Comparison of ENCODE assay signal across 8 cellular contexts in genomic region chr16:81004646-81005353, GRCh38. TPM values are rescaled to one million over a fixed set of nuclear protein-coding genes. Genes with fewer than 3 reads are reported as not detected.
DNase-seq lines count a peak whose midpoint lies in the region; ATAC-seq, FAIRE-seq and TF ChIP-seq lines count a peak whose summit lies in the region.

No MANE protein-coding gene starts in this region.

- peak; percentile 52 for DNase-seq in COR-L47 (lab: John Stamatoyannopoulos, UW)
- peak; percentile 10 for DNase-seq in H54 (ENCODE audit: insufficient read length, low spot score)
- DNase-seq in NT2/D1 (ENCODE audit: low read depth, low spot score) = no peak
- no peak for DNase-seq in GM12878 (ENCODE audit: low read depth, low spot score)
- no peak for DNase-seq in left lung
- peak in 6 of 49 donors; percentile 4 to 57 (median 18) for DNase-seq in substantia nigra (lab: John Stamatoyannopoulos, UW)
- no peak for DNase-seq in HuH-7.5 (ENCODE audit: low spot score)

- H3K36me3 ChIP-seq in NT2/D1 (ENCODE audit: insufficient read depth, insufficient read length, low read length) (peaks cover 19% of the 10 kb centered on the region), GM12878 (ENCODE audit: control insufficient read depth in 2 of 2, insufficient read depth in 2 of 2, low read length in 1 of 2) (0 out of 4 replicates have a peak, but pooled peaks cover 0 to 2% of the 10 kb centered on the region in 2 experiments), left lung (no peaks in the 10 kb centered on the region)

- H3K4me1 ChIP-seq in NT2/D1 (ENCODE audit: insufficient read depth, insufficient read length) = no peaks in the 10 kb centered on the region
- peaks cover 9% of the 10 kb centered on the region for H3K4me1 ChIP-seq in GM12878 (ENCODE audit: control insufficient read depth, insufficient read depth, low read length)
- peaks cover 22 to 36% of the 10 kb centered on the region in 2 donors for H3K4me1 ChIP-seq in left lung

- TF ChIP-seq EP300 in GM12878 (IDR thresholded peaks at IDR 0.05; ENCODE audit: borderline replicate concordance in 1 of 2, control insufficient read depth in 1 of 2, low read depth in 2 of 2, low read length in 2 of 2) = no peak

- peak; percentile 33 to 51 (median 49) for TF ChIP-seq CTCF in GM12878 (IDR thresholded peaks at IDR 0.05 in 2 of 3, conservative IDR thresholded peaks at IDR 0.05 in 1 of 3; ENCODE audit: control insufficient read depth in 2 of 3, extremely low read depth in 1 of 3, insufficient read depth in 1 of 3, low read depth in 3 of 3, low read length in 3 of 3)
- peak; percentile 67 to 80 for TF ChIP-seq CTCF in left lung (IDR thresholded peaks at IDR 0.05)

- in situ Hi-C loops in GM12878 (cut with MboI) = no loop called here

- H3K4me2 ChIP-seq in GM12878 (ENCODE audit: control insufficient read depth, insufficient read depth) = peak overlapping the region; percentile 48

- RAD21 ChIA-PET in GM12878 (lab: Charles Lee; ENCODE audit: unreplicated experiment) = interaction anchor here (0.7 to 1.9 kb wide), 7 partner anchors 8 to 80 kb away, joined by 3 to 9 read pairs (median 3); partner anchors contain the start of genes ATMIN and C16orf46

- CTCF ChIA-PET in GM12878 (lab: Yijun Ruan, JAX) = interaction anchor here (0.6 to 5.1 kb wide), 13 partner anchors 11 to 145 kb away, joined by 3 to 67 read pairs (median 5); partner anchors contain the start of genes ATMIN and C16orf46

- H3K27ac ChIP-seq in GM12878 (ENCODE audit: control insufficient read depth, insufficient read depth) = peak overlapping the region; percentile 40
- H3K27ac ChIP-seq in left lung = peak overlapping the region; percentile 13 to 57
- peak overlapping the region; percentile 45 for H3K27ac ChIP-seq in substantia nigra (ENCODE audit: low read depth, low read length, poor library complexity, severe bottlenecking)

- POLR2A ChIA-PET in GM12878 (lab: Charles Lee) = interaction anchor here (0.6 to 4.2 kb wide), 4 partner anchors 30 to 749 kb away, joined by 3 to 25 read pairs (median 5); partner anchors contain the start of genes ATMIN and C16orf46

- no peaks in the 10 kb centered on the region for H4K20me1 ChIP-seq in GM12878 (ENCODE audit: control insufficient read depth, insufficient read depth)

- no peak for FAIRE-seq in H54 (lab: Jason Lieb, UNC)
- no peak for FAIRE-seq in GM12878 (lab: Jason Lieb, UNC)

- BruUV-seq in GM12878 (replicated peaks; lab: Mats Ljungman, UMichigan) = no TSS peak

- H3K27me3 ChIP-seq in NT2/D1 (ENCODE audit: insufficient read depth, insufficient read length) (no peaks in the 10 kb centered on the region), GM12878 (replicated peaks in 1 of 2; ENCODE audit: control insufficient read depth in 2 of 2, insufficient read depth in 2 of 2, low read length in 1 of 2) (no peaks in the 10 kb centered on the region), left lung (no peaks in the 10 kb centered on the region)

- intact Hi-C loops in GM12878 (cut with micrococcal nuclease; ENCODE audit: unreplicated experiment) (loop anchor here (10.0 kb wide), 3 partner anchors 310 to 1650 kb away; partner anchors contain the start of gene GAN), left lung (cut with DNase I) (no loop called here)

- H3K4me3 ChIP-seq in NT2/D1 (ENCODE audit: insufficient read length, low read depth) = peak overlapping the region; percentile 3
- peak overlapping the region; percentile 59 for H3K4me3 ChIP-seq in GM12878
- H3K4me3 ChIP-seq in left lung = peak overlapping the region; percentile 2 to 79

- H3K9me3 ChIP-seq in NT2/D1 (ENCODE audit: insufficient read depth, low read length) (no peaks in the 10 kb centered on the region), GM12878 (replicated peaks; ENCODE audit: control insufficient read depth, insufficient read depth, low read length) (no peaks in the 10 kb centered on the region; the same call in 2 of the 3 replicates), left lung (no peaks in the 10 kb centered on the region)

- H2AFZ ChIP-seq in GM12878 (ENCODE audit: control insufficient read depth, low read depth, low read length) = no peak overlapping the region

- SMC1A ChIA-PET in GM12878 (lab: Charles Lee; ENCODE audit: uncharacterized antibody, unreplicated experiment) = interaction anchor here (0.5 to 2.0 kb wide), 12 partner anchors 10 to 731 kb away, joined by 3 to 16 read pairs (median 4); partner anchors contain the start of gene GAN

- TF ChIP-seq RAD21 in GM12878 (IDR thresholded peaks at IDR 0.05; ENCODE audit: insufficient read depth, low read depth, low read length) = peak; percentile 35; the same call in 1 of the 2 replicates

- peak overlapping the region; percentile 53 for H3K9ac ChIP-seq in NT2/D1 (ENCODE audit: insufficient read length, low read depth)
- peak overlapping the region; percentile 34 for H3K9ac ChIP-seq in GM12878 (ENCODE audit: control insufficient read depth, insufficient read depth, low read length)

- ATAC-seq in GM12878 = peak; percentile 34
- ATAC-seq in left lung = no peak
- no peak for ATAC-seq in HG03432 (IDR thresholded peaks at IDR 0.05; ENCODE audit: unreplicated experiment)

- TF ChIP-seq POLR2A in H54 (IDR thresholded peaks at IDR 0.05; ENCODE audit: low read depth, low read length) = no peak
- no peak for TF ChIP-seq POLR2A in GM12878 (IDR thresholded peaks at IDR 0.05; ENCODE audit: low read depth, low read length)

- H3K79me2 ChIP-seq in GM12878 (ENCODE audit: control insufficient read depth, insufficient read depth, low read length) = peaks cover 89% of the 10 kb centered on the region

- 9% methylated on average over 14 of the region's 14 CpGs for WGBS in GM12878 (ENCODE audit: insufficient coverage, insufficient replicate concordance, low lambda C conversion rate, missing lambda C conversion rate)

RNA-seq across cellular contexts. Expression of gene CMC2, which starts 1.9 kb away (rescaled TPM):
- 40.0 and 40.4 TPM in 2 replicates for total RNA-seq in GM12878 (2013; cell fraction: nucleolus; rRNA removed)
- total RNA-seq in GM12878 (2014; rRNA removed) (87.8 and 104 TPM in 2 replicates), GM12878 (2014; rRNA removed; fragmentation: Illumina TruSeq; extraction: Trizol) (62.5 and 62.8 TPM in 2 replicates), GM12878 (2021) (79.8 and 87.8 TPM in 2 replicates), left lung (10 to 100 TPM; 46.2 to 52.1 TPM)
- polyA plus RNA-seq in GM12878 (2011; ENCODE audit: low read depth) = 49.4 TPM
- polyA plus RNA-seq in GM12878 (2011; rRNA removed) (236 and 293 TPM in 2 replicates), GM12878 (2014; fragmentation: Illumina TruSeq; extraction: Trizol) (86.8 and 93.5 TPM in 2 replicates), GM12878 (2014; fragmentation: Nextera tagmentation; extraction: Ambion mirVana) (100 to 1,000 TPM; 248 to 251 TPM), GM12878 (2014; rRNA removed) (97.1 and 117 TPM in 2 replicates), GM12878 (2016; fragmentation: Nextera tagmentation; extraction: Ambion mirVana) (100 to 1,000 TPM; 217 to 223 TPM)
- polyA plus RNA-seq in GM12878 (2011; cell fraction: cytosol; rRNA removed) = 178 and 184 TPM in 2 replicates
- 97.1 and 105 TPM in 2 replicates for polyA plus RNA-seq in GM12878 (2011; cell fraction: nucleus; rRNA removed)
- polyA plus RNA-seq in GM12878 (2012) = 76.8 and 82.9 TPM in 2 replicates
- polyA minus RNA-seq in GM12878 (2011; rRNA and poly(A)+ RNA removed) = 56.1 and 61.9 TPM in 2 replicates
- polyA minus RNA-seq in GM12878 (2011; cell fraction: cytosol; rRNA and poly(A)+ RNA removed) = 27.7 and 36.4 TPM in 2 replicates
- 34.9 and 46.2 TPM in 2 replicates for polyA minus RNA-seq in GM12878 (2011; cell fraction: nucleus; rRNA and poly(A)+ RNA removed)

RNA-seq across cellular contexts. Expression of gene CENPN, which starts 2.2 kb away (rescaled TPM):
- total RNA-seq in GM12878 (2013; cell fraction: nucleolus; rRNA removed) = 12.1 and 18.8 TPM in 2 replicates
- 39.8 and 40.2 TPM in 2 replicates for total RNA-seq in GM12878 (2014; rRNA removed)
- total RNA-seq in GM12878 (2014; rRNA removed; fragmentation: Illumina TruSeq; extraction: Trizol) = 48.8 and 49.8 TPM in 2 replicates
- 43.7 and 44.6 TPM in 2 replicates for total RNA-seq in GM12878 (2021)
- polyA plus RNA-seq in GM12878 (2011; ENCODE audit: low read depth) = 35.5 TPM
- 63.9 and 97.4 TPM in 2 replicates for polyA plus RNA-seq in GM12878 (2011; rRNA removed)
- polyA plus RNA-seq in GM12878 (2011; cell fraction: cytosol; rRNA removed) = 29.9 and 43.4 TPM in 2 replicates
- polyA plus RNA-seq in GM12878 (2011; cell fraction: nucleus; rRNA removed) = 29.7 and 34.5 TPM in 2 replicates
- 25.2 and 70.0 TPM in 2 replicates for polyA plus RNA-seq in GM12878 (2012)
- polyA plus RNA-seq in GM12878 (2014; fragmentation: Illumina TruSeq; extraction: Trizol) = 68.9 and 76.4 TPM in 2 replicates
- polyA plus RNA-seq in GM12878 (2014; fragmentation: Nextera tagmentation; extraction: Ambion mirVana) = 100 to 1,000 TPM; 134 to 143 TPM
- polyA plus RNA-seq in GM12878 (2014; rRNA removed) = 31.2 and 74.1 TPM in 2 replicates
- 10 to 100 TPM; 64.8 to 73.7 TPM for polyA plus RNA-seq in GM12878 (2016; fragmentation: Nextera tagmentation; extraction: Ambion mirVana)
- polyA minus RNA-seq in GM12878 (2011; rRNA and poly(A)+ RNA removed) = 35.3 and 46.3 TPM in 2 replicates
- polyA minus RNA-seq in GM12878 (2011; cell fraction: cytosol; rRNA and poly(A)+ RNA removed) = 18.8 and 25.5 TPM in 2 replicates
- polyA minus RNA-seq in GM12878 (2011; cell fraction: nucleus; rRNA and poly(A)+ RNA removed) = 11.5 and 28.3 TPM in 2 replicates
- 10 to 100 TPM; 12.3 to 14.7 TPM for total RNA-seq in left lung

RNA-seq across cellular contexts. Expression of gene ATMIN, which starts 30.8 kb away (rescaled TPM):
- 15.5 and 18.6 TPM in 2 replicates for total RNA-seq in GM12878 (2013; cell fraction: nucleolus; rRNA removed)
- total RNA-seq in GM12878 (2014; rRNA removed) (23.5 and 24.6 TPM in 2 replicates), GM12878 (2014; rRNA removed; fragmentation: Illumina TruSeq; extraction: Trizol) (25.6 and 28.9 TPM in 2 replicates), GM12878 (2021) (17.8 and 21.9 TPM in 2 replicates), left lung (10 to 100 TPM; 30.7 to 31.1 TPM)
- polyA plus RNA-seq in GM12878 (2011; ENCODE audit: low read depth) = 9.5 TPM
- polyA plus RNA-seq in GM12878 (2011; rRNA removed) (25.8 and 26.4 TPM in 2 replicates), GM12878 (2014; fragmentation: Illumina TruSeq; extraction: Trizol) (25.9 and 34.2 TPM in 2 replicates), GM12878 (2014; fragmentation: Nextera tagmentation; extraction: Ambion mirVana) (1 to 10 TPM; 5.2 to 8.7 TPM), GM12878 (2014; rRNA removed) (14.3 and 14.7 TPM in 2 replicates), GM12878 (2016; fragmentation: Nextera tagmentation; extraction: Ambion mirVana) (1 to 10 TPM; 7.1 to 8.3 TPM)
- polyA plus RNA-seq in GM12878 (2011; cell fraction: cytosol; rRNA removed) = 16.5 and 17.5 TPM in 2 replicates
- polyA plus RNA-seq in GM12878 (2011; cell fraction: nucleus; rRNA removed) = 7.8 TPM in 2 replicates
- polyA plus RNA-seq in GM12878 (2012) = 10.6 and 10.9 TPM in 2 replicates
- 26.2 and 29.7 TPM in 2 replicates for polyA minus RNA-seq in GM12878 (2011; rRNA and poly(A)+ RNA removed)
- 9.5 and 10.3 TPM in 2 replicates for polyA minus RNA-seq in GM12878 (2011; cell fraction: cytosol; rRNA and poly(A)+ RNA removed)
- 7.0 and 9.8 TPM in 2 replicates for polyA minus RNA-seq in GM12878 (2011; cell fraction: nucleus; rRNA and poly(A)+ RNA removed)

Comparison
In these comparisons a context has a peak if more than half of its experiments do, and no peak if none do; other contexts are left out.
1. DNase-seq: peak in COR-L47 (single experiment) and H54 (single experiment); none in NT2/D1 (single experiment), GM12878 (single experiment), left lung (0 of 2) and HuH-7.5 (single experiment).
2. H3K4me3 ChIP-seq: peak in every context shown above with its lines; median percentile 59 in GM12878; 40 in left lung; 3 in NT2/D1.
3. Peak in every context shown above with its lines, with median percentiles within 50 percentile points of each other: H3K27ac ChIP-seq.